24 cellular contexts compared by ENCODE assay signal in the genomic region with DNA sequence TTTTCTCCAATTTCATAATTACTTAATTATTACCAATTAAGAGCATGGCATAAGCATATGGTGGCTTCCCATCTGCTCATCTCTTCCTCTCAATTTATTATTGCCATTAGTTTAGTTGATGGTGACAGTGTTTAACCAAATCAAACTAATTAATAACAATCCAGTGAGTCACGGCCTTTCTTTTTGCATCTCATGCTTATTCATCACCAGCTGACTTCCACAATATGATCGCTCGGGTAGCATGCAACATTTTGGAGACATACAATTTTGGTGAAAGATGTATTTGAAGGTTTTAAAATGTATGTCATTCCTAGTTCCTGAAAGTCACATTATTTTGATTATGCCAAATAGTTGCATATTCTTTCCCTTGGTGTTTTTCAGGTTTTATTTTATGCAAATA.
"Had no signal": no experiment of that assay in that cellular context is flagged by ENCODE, and none has a peak within 500 bp of the region (broad histone marks: within the 10 kb centered on the region; RNA-seq: fewer than 3 reads in every experiment).

No MANE protein-coding gene starts in this region.

- H3K4me1 ChIP-seq: body of pancreas had no signal

- DNase-seq: activated CD4-positive, alpha-beta T cell treated with anti-CD3 and anti-CD28 coated beads for 36 hours; activated CD8-positive, alpha-beta memory T cell treated with anti-CD3 and anti-CD28 coated beads, Interleukin-2, amount 50 U/mL, for 4 hours; activated CD8-positive, alpha-beta T cell treated with anti-CD3 and anti-CD28 coated beads for 36 hours; activated gamma-delta T cell treated with Interleukin-2 at 50 U/mL for 16 hours; activated naive CD4-positive, alpha-beta T cell treated with anti-CD3 and anti-CD28 coated beads, Interleukin-2, amount 50 U/mL, for 16 hours; activated T-cell treated with anti-CD3 and anti-CD28 coated beads, Interleukin-2, amount 50 U/mL, for 72 hours; aorta; body of pancreas; KG1; NCI-H1105; NCI-H1436; NCI-H187 treated with DMSO at 0.1 percent for 48 hours; NCI-H2081 treated with DMSO at 0.1 percent for 48 hours; NCI-H2171; NCI-H2227 treated with DMSO at 0.1 percent for 48 hours; NCI-H526; NCI-H82; RPMI8226; T-cell; WERI-Rb-1 had no signal

- H3K4me3 ChIP-seq: body of pancreas, SK-N-MC had no signal

- H3K36me3 Mint-ChIP-seq: T-cell had no signal

- H3K27ac Mint-ChIP-seq: activated CD4-positive, alpha-beta T cell treated with anti-CD3 and anti-CD28 coated beads for 36 hours; activated CD8-positive, alpha-beta T cell treated with anti-CD3 and anti-CD28 coated beads for 36 hours; activated T-cell treated with anti-CD3 and anti-CD28 coated beads, Interleukin-2, amount 50 U/mL, for 72 hours; activated T-helper 2 cell treated with anti-CD3 and anti-CD28 coated beads, Interferon-gamma antibody, Interleukin-2, Interleukin-4, amounts not matched to agents 10 μg/mL and 5 μg/mL and 100 μg/mL, durations not matched to agents 14 hours and 24 hours and 36 hours; T-cell had no signal

- H3K9me3 ChIP-seq: body of pancreas had no signal

- H3K27me3 Mint-ChIP-seq: activated CD4-positive, alpha-beta T cell treated with anti-CD3 and anti-CD28 coated beads for 36 hours; activated CD8-positive, alpha-beta T cell treated with anti-CD3 and anti-CD28 coated beads for 36 hours; central memory CD8-positive, alpha-beta T cell; T-cell had no signal

- H3K4me3 Mint-ChIP-seq: activated CD4-positive, alpha-beta T cell treated with anti-CD3 and anti-CD28 coated beads for 36 hours; activated CD8-positive, alpha-beta T cell treated with anti-CD3 and anti-CD28 coated beads for 36 hours; activated T-cell treated with anti-CD3 and anti-CD28 coated beads, Interleukin-2, amount 50 U/mL, for 72 hours; central memory CD8-positive, alpha-beta T cell; T-cell had no signal

- H3K36me3 ChIP-seq: WERI-Rb-1 had no signal

- H3K27ac ChIP-seq: body of pancreas, SK-N-MC, WERI-Rb-1 had no signal

- H3K4me1 Mint-ChIP-seq: activated CD4-positive, alpha-beta T cell treated with anti-CD3 and anti-CD28 coated beads for 36 hours; central memory CD8-positive, alpha-beta T cell; T-cell had no signal

- ATAC-seq: activated CD4-positive, alpha-beta T cell treated with anti-CD3 and anti-CD28 coated beads for 36 hours; activated CD8-positive, alpha-beta T cell treated with anti-CD3 and anti-CD28 coated beads for 36 hours; activated T-cell treated with anti-CD3 and anti-CD28 coated beads, Interleukin-2, amount 50 U/mL, for 72 hours; body of pancreas; Right ventricle myocardium inferior; T-cell had no signal

- H3K27me3 ChIP-seq: body of pancreas had no signal

- H3K9me3 Mint-ChIP-seq: activated CD8-positive, alpha-beta T cell treated with anti-CD3 and anti-CD28 coated beads for 36 hours had no signal
